8 cellular contexts compared by ENCODE assay signal in genomic region chr2:74552914-74553811, GRCh38. TPM values are rescaled to one million over a fixed set of nuclear protein-coding genes. Genes with fewer than 3 reads are reported as not detected.
DNase-seq lines count a peak whose midpoint lies in the region; ATAC-seq and TF ChIP-seq lines count a peak whose summit lies in the region.

No MANE protein-coding gene starts in this region.

- no peak overlapping the region for H2AFZ ChIP-seq in mammary epithelial cell (ENCODE audit: low read depth, low read length)

- POLR2A ChIA-PET in MCF 10A (lab: Yijun Ruan, JAX), result no interaction called here
- POLR2A ChIA-PET in T-cell (lab: Charles Lee), result no interaction called here

- peaks cover 11% of the 10 kb centered on the region for H3K4me1 Mint-ChIP-seq in MCF 10A (ENCODE audit: insufficient read depth, unreplicated experiment)
- H3K4me1 Mint-ChIP-seq in T-cell, result peaks cover 12 to 25% (median 23%) of the 10 kb centered on the region in 3 donors

- H3K4me2 ChIP-seq in mammary epithelial cell (ENCODE audit: insufficient read depth, low read depth, low read length), result no peak overlapping the region

- BruUV-seq in MCF 10A (replicated peaks; lab: Mats Ljungman, UMichigan), result no TSS peak
- no TSS peak for BruUV-seq in mammary epithelial cell (replicated peaks; lab: Mats Ljungman, UMichigan)

- CTCF ChIA-PET in MCF 10A (lab: Yijun Ruan, JAX), result interaction anchor here (0.8 kb wide), 1 partner anchor 13 kb away, joined by 3 read pairs; no protein-coding TSS in a partner anchor
- CTCF ChIA-PET in mammary epithelial cell (lab: Charles Lee; ENCODE audit: low non-redundant PET), result no interaction called here
- CTCF ChIA-PET in T-cell (lab: Charles Lee), result no interaction called here

- H3K4me1 ChIP-seq in mammary epithelial cell (ENCODE audit: insufficient read depth, low read length), result peaks cover 18% of the 10 kb centered on the region
- H3K4me1 ChIP-seq in heart left ventricle, result peaks cover 0 to 46% (median 27%) of the 10 kb centered on the region in 12 donors

- WGBS in mammary epithelial cell (ENCODE audit: low coverage, missing lambda C conversion rate), result 97% methylated on average over 20 of the region's 27 CpGs
- 45 to 55% (median 50%) methylated on average over 20 to 27 of the region's 27 CpGs for WGBS in heart left ventricle, 4 donors

- H4K20me1 ChIP-seq in mammary epithelial cell (ENCODE audit: insufficient read depth, low read length), result no peaks in the 10 kb centered on the region

- TF ChIP-seq CTCF in MCF 10A (IDR thresholded peaks at IDR 0.05; ENCODE audit: unreplicated experiment) (no peak), mammary epithelial cell (conservative IDR thresholded peaks at IDR 0.05 in 1 of 2, IDR thresholded peaks at IDR 0.05 in 1 of 2; ENCODE audit: extremely low read depth in 1 of 2, insufficient read depth in 1 of 2, low read depth in 1 of 2, low read length in 2 of 2) (no peak), heart left ventricle (IDR thresholded peaks at IDR 0.05) (no peak)

- H3K9me3 Mint-ChIP-seq in MCF 10A (ENCODE audit: unreplicated experiment) (no peaks in the 10 kb centered on the region), T-cell (no peaks in the 10 kb centered on the region)

- H3K79me2 ChIP-seq in mammary epithelial cell (ENCODE audit: insufficient read depth, low read length), result peaks cover 11% of the 10 kb centered on the region

- peak overlapping the region; percentile 48 for H3K4me3 Mint-ChIP-seq in MCF 10A (ENCODE audit: unreplicated experiment)
- peak overlapping the region; percentile 74 to 86 (median 80) for H3K4me3 Mint-ChIP-seq in T-cell

- H3K4me3 ChIP-seq in mammary epithelial cell (replicated peaks in 1 of 3; ENCODE audit: insufficient read depth in 1 of 3, low read depth in 2 of 3, low read length in 3 of 3), result no peak overlapping the region
- H3K4me3 ChIP-seq in heart left ventricle, result peak overlapping the region in 11 of 12 donors; percentile 57 to 87 (median 72)
- H3K4me3 ChIP-seq in skeletal muscle cell (ENCODE audit: low read depth, low read length), result peak overlapping the region; percentile 93

- H3K27me3 ChIP-seq in mammary epithelial cell (ENCODE audit: insufficient read depth, low read length) (no peaks in the 10 kb centered on the region), heart left ventricle (peaks cover 0 to 7% (median 0%) of the 10 kb centered on the region in 9 donors)

- H3K36me3 ChIP-seq in mammary epithelial cell (ENCODE audit: insufficient read depth, low read length), result no peaks in the 10 kb centered on the region
- H3K36me3 ChIP-seq in heart left ventricle, result peaks cover 0 to 14% (median 0%) of the 10 kb centered on the region in 9 donors

- DNase-seq in MCF 10A (ENCODE audit: unreplicated experiment) (no peak), mammary epithelial cell (no peak), T-cell (no peak), heart left ventricle (peak in 1 of 5 donors; percentile 59), skeletal muscle cell (ENCODE audit: low read depth) (no peak), COR-L47 (lab: John Stamatoyannopoulos, UW) (no peak), activated gamma-delta T cell (lab: John Stamatoyannopoulos, UW) (no peak)
- no peak for DNase-seq in stimulated activated CD4-positive, alpha-beta T cell treated with anti-CD3 and anti-CD28 coated beads, Interleukin-4, amount 100 ng/mL, for 4 hours

- TF ChIP-seq POLR2A in heart left ventricle (IDR thresholded peaks at IDR 0.05), result no peak

- no peak overlapping the region for H3K9ac ChIP-seq in mammary epithelial cell (ENCODE audit: insufficient read depth, low read length)

- no peak for ATAC-seq in T-cell (replicated peaks in 1 of 4)
- ATAC-seq in heart left ventricle, result peak in 1 of 4 donors; percentile 14

- dilution Hi-C loops in mammary epithelial cell (cut with HindIII; ENCODE audit: low sequenced_read_pairs), result no loop called here

- in situ Hi-C loops in mammary epithelial cell (cut with MboI; ENCODE audit: low sequenced_read_pairs in 2 of 2), result no loop called here

- H3K27me3 Mint-ChIP-seq in MCF 10A (ENCODE audit: insufficient read depth, unreplicated experiment), result no peaks in the 10 kb centered on the region
- peaks cover 24 to 32% of the 10 kb centered on the region in 2 donors for H3K27me3 Mint-ChIP-seq in T-cell

- H3K27ac Mint-ChIP-seq in MCF 10A (ENCODE audit: low read depth, unreplicated experiment) (peak overlapping the region; percentile 16), T-cell (peak overlapping the region; percentile 48 to 57)

- no peak overlapping the region for H3K27ac ChIP-seq in mammary epithelial cell (ENCODE audit: insufficient read depth, low read depth, low read length)
- peak overlapping the region in 11 of 12 donors; percentile 15 to 95 (median 85) for H3K27ac ChIP-seq in heart left ventricle

- no peaks in the 10 kb centered on the region for H3K9me3 ChIP-seq in mammary epithelial cell (replicated peaks; ENCODE audit: insufficient read depth, low read length)
- no peaks in the 10 kb centered on the region for H3K9me3 ChIP-seq in heart left ventricle

- intact Hi-C loops in MCF 10A (cut with micrococcal nuclease) (no loop called here), mammary epithelial cell (cut with micrococcal nuclease) (no loop called here), heart left ventricle (cut with DNase I) (no loop called here)

- H3K36me3 Mint-ChIP-seq in MCF 10A (ENCODE audit: insufficient read depth, unreplicated experiment) (no peaks in the 10 kb centered on the region), T-cell (peaks cover 7% of the 10 kb centered on the region)

RNA-seq across cellular contexts. Expression of gene LOXL3, which starts 0.6 kb away (rescaled TPM):
- 0.93 and 1.2 TPM in 2 replicates for total RNA-seq in MCF 10A (2022)
- total RNA-seq in mammary epithelial cell, result under 1 TPM; 0.83 to 0.87 TPM
- polyA plus RNA-seq in mammary epithelial cell, result 2.2 TPM
- 0.21 TPM for polyA minus RNA-seq in mammary epithelial cell
- total RNA-seq in T-cell, result under 1 TPM in 4 of 5 donors, not detected in 1; 0.10 to 0.47 (median 0.38) TPM
- 1 to 10 TPM; 1.6 to 8.7 (median 3.0) TPM for total RNA-seq in heart left ventricle
- polyA plus RNA-seq in heart left ventricle, result 1 to 10 TPM; 1.5 to 3.5 TPM

RNA-seq across cellular contexts. Expression of gene DOK1, which starts 1.4 kb away (rescaled TPM):
- total RNA-seq in MCF 10A (2022) (3.4 and 4.6 TPM in 2 replicates), mammary epithelial cell (1 to 10 TPM; 3.1 to 6.5 TPM), T-cell (10 to 100 TPM in 3 of 5 donors, 1 to 10 TPM in 2; 9.6 to 36.5 (median 33.0) TPM), heart left ventricle (10 to 100 TPM in 1 of 9 donors, 1 to 10 TPM in 8; 2.6 to 11.6 (median 4.8) TPM)
- polyA plus RNA-seq in mammary epithelial cell (4.9 TPM), heart left ventricle (1 to 10 TPM; 2.4 to 6.0 TPM)
- not detected for polyA minus RNA-seq in mammary epithelial cell

RNA-seq across cellular contexts. Expression of gene HTRA2, which starts 23.4 kb away (rescaled TPM):
- total RNA-seq in MCF 10A (2022), result 27.6 and 33.0 TPM in 2 replicates
- 10 to 100 TPM; 29.2 to 30.8 TPM for total RNA-seq in mammary epithelial cell
- polyA plus RNA-seq in mammary epithelial cell, result 50.0 TPM
- 68.7 TPM for polyA minus RNA-seq in mammary epithelial cell
- 10 to 100 TPM; 25.1 to 45.2 (median 38.3) TPM for total RNA-seq in T-cell
- 10 to 100 TPM; 23.6 to 32.0 (median 24.8) TPM for total RNA-seq in heart left ventricle
- 10 to 100 TPM; 24.5 to 45.4 TPM for polyA plus RNA-seq in heart left ventricle

RNA-seq across cellular contexts. Expression of gene AUP1, which starts 23.7 kb away (rescaled TPM):
- 138 and 140 TPM in 2 replicates for total RNA-seq in MCF 10A (2022)
- 100 to 1,000 TPM in 1 of 2 donors, 10 to 100 TPM in 1; 67.5 to 111 TPM for total RNA-seq in mammary epithelial cell
- polyA plus RNA-seq in mammary epithelial cell, result 145 TPM
- polyA minus RNA-seq in mammary epithelial cell, result 95.5 TPM
- total RNA-seq in T-cell, result 100 to 1,000 TPM; 144 to 167 (median 149) TPM
- total RNA-seq in heart left ventricle, result 10 to 100 TPM; 33.6 to 74.5 (median 49.8) TPM
- polyA plus RNA-seq in heart left ventricle, result 100 to 1,000 TPM in 1 of 2 donors, 10 to 100 TPM in 1; 77.9 to 168 TPM

RNA-seq across cellular contexts. Expression of gene DQX1, which starts 27.1 kb away (rescaled TPM):
- total RNA-seq in MCF 10A (2022) (4.3 and 4.7 TPM in 2 replicates), mammary epithelial cell (1 to 10 TPM in 1 of 2 donors, under 1 TPM in 1; 0.83 to 5.2 TPM), T-cell (under 1 TPM in 3 of 5 donors, not detected in 2; 0.33 to 0.76 (median 0.47) TPM), heart left ventricle (not detected)
- polyA plus RNA-seq in mammary epithelial cell (3.4 TPM), heart left ventricle (not detected)
- not detected for polyA minus RNA-seq in mammary epithelial cell

Comparison
In these comparisons a context has a peak if more than half of its experiments do, and no peak if none do; other contexts are left out.
1. H3K4me3 ChIP-seq: peak in heart left ventricle (11 of 12) and skeletal muscle cell (single experiment); none in mammary epithelial cell (0 of 3).